Comparison of ENCODE assay signal across 1 cellular context in genomic region chr12:46246021-46246700, GRCh38.
TF ChIP-seq lines count a peak whose summit lies in the region.

No MANE protein-coding gene starts in this region.

TF ChIP-seq in GM23338, 12 proteins besides CTCF, POLR2A, EP300 and RAD21 (continued from another document):
- no peak for TF ChIP-seq ZNF462 (CRISPR knock-in tag; IDR thresholded peaks at IDR 0.05)
- TF ChIP-seq NANOG (IDR thresholded peaks at IDR 0.05; ENCODE audit: borderline replicate concordance), result no peak
